Comparison of ENCODE assay signal across 1 cellular context in the genomic region with DNA sequence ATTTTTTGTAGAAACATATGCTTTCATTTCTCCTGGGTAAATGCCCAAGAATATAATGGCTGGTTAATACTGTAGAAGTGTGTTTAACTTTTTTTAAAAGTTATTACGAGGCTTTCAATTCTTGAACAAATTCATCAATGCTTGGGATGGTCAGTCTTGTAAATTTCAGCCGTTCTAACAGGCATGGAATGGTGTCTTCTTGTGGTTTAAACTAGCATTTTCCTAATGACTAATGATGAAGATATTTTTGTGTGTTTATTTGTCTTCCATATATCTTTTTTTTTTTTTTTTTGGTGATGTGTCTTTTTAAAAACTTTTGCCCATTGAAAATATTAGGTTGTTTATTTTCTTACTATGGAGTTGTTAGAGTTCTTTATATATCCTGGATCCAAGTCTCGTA.
TF ChIP-seq lines count a peak whose summit lies in the region.

No MANE protein-coding gene starts in this region.

TF ChIP-seq in IMR-90, 13 proteins besides CTCF, POLR2A, EP300 and RAD21 (continued from another document):
- TF ChIP-seq FOS (IDR thresholded peaks at IDR 0.05; ENCODE audit: low read depth, low read length) (no peak), MXI1 (IDR thresholded peaks at IDR 0.05; ENCODE audit: borderline replicate concordance, low read depth, low read length) (no peak), CEBPB (IDR thresholded peaks at IDR 0.05; ENCODE audit: low read depth, low read length) (no peak), RCOR1 (IDR thresholded peaks at IDR 0.05; ENCODE audit: insufficient replicate concordance, low read length) (no peak)
TF ChIP-seq in IMR-90: peak in this region for 0.
